Comparison of ENCODE assay signal across 9 cellular contexts in the genomic region with DNA sequence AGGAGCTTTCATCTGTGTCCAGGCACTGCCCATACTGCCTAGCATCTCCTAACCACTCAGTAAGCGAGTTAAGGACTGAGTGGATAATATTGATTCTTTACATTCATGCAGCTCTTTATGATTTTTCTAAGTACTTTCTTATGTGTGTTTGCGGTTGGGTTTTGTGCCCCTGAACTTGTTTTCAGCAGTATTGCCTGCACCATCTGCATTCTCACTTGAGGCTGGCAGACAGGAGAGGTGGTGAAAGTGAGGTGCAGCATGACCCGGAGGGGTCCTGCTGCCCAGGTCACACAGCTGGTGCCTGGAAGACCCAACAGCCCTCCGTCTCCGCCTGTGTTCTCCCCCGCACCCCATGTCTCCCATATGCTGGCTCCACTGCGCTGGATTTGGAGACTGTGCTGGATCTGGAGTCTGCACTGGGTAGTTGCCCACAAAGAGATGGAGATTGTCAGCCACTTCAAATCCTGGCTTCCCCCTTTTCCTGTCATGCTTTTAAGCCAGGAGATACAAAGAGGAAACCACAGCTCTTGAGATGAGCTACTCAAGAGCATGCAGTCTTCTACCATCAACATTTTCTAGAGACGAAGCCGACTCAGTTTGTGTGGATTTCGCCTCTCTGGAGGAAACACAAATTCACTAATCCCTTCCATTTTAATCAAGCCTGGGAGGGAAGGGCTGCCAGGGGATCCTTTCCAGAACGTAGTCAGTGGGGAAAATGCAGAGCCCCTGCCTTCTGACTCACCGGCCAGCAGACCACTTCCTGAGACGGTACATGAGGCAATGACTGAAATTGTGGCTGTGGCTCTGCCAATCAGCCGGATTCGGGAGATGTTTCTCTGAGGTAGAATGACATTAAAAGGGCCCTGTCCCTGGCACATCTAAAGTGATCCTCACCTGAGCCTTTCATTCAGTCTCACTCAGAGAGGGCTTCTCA.
DNase-seq lines count a peak whose midpoint lies in the region; ATAC-seq and TF ChIP-seq lines count a peak whose summit lies in the region.
"Had no signal": no experiment of that assay in that cellular context is flagged by ENCODE, and none has a peak within 500 bp of the region (broad histone marks: within the 10 kb centered on the region; RNA-seq: fewer than 3 reads in every experiment).

No MANE protein-coding gene starts in this region.

- peak overlapping the region in 1 of 2 experiments; percentile 35; a peak in 1 of 4 replicates for H4K8ac ChIP-seq in IMR-90 (ENCODE audit: low read depth in 2 of 2, low read length in 2 of 2)

- H3K4me3 ChIP-seq in IMR-90 (ENCODE audit: insufficient read depth, low read depth, low read length) (no peak overlapping the region), SJCRH30 (no peak overlapping the region), fibroblast of the aortic adventitia (ENCODE audit: low read depth, low read length) (no peak overlapping the region), smooth muscle cell (no peak overlapping the region)
- H3K4me3 ChIP-seq: sigmoid colon had no signal

- H3K9me1 ChIP-seq in IMR-90 (ENCODE audit: insufficient read depth, low read length), result 0 out of 2 replicates have a peak, but pooled peaks cover 7% of the 10 kb centered on the region

- TF ChIP-seq POLR2A in IMR-90 (IDR thresholded peaks at IDR 0.05; ENCODE audit: low read depth, low read length), result no peak

- H3K4me1 ChIP-seq in IMR-90 (ENCODE audit: control insufficient read depth, insufficient read depth, low read length) (peaks cover 7% of the 10 kb centered on the region), SJCRH30 (no peaks in the 10 kb centered on the region), smooth muscle cell (ENCODE audit: low read depth) (no peaks in the 10 kb centered on the region)

- peak; percentile 62 for DNase-seq in IMR-90
- peak; percentile 11 to 28 for DNase-seq in SJCRH30
- peak; percentile 61 for DNase-seq in fibroblast of the aortic adventitia (ENCODE audit: low read depth)
- no peak for DNase-seq in smooth muscle cell (lab: John Stamatoyannopoulos, UW; ENCODE audit: unreplicated experiment)
- no peak for DNase-seq in effector CD4-positive, alpha-beta T cell
- no peak for DNase-seq in SK-N-DZ (ENCODE audit: low spot score)
- DNase-seq: MM.1S, sigmoid colon had no signal

- H3K4ac ChIP-seq in IMR-90 (ENCODE audit: low read depth, low read length), result peak overlapping the region; percentile 24; the same call in 1 of the 2 replicates

- H4K20me1 ChIP-seq in IMR-90 (ENCODE audit: insufficient read depth, low read length) (no peaks in the 10 kb centered on the region), smooth muscle cell (ENCODE audit: low read depth) (no peaks in the 10 kb centered on the region)

- ATAC-seq in IMR-90 (ENCODE audit: low read depth), result no peak
- ATAC-seq in HG03442 (IDR thresholded peaks at IDR 0.05; ENCODE audit: unreplicated experiment), result no peak

- dilution Hi-C loops in IMR-90 (cut with HindIII; ENCODE audit: low sequenced_read_pairs, unreplicated experiment), result no loop called here

- BruUV-seq in IMR-90 (replicated peaks; lab: Mats Ljungman, UMichigan), result no TSS peak

- H4K5ac ChIP-seq in IMR-90 (ENCODE audit: low read depth, low read length), result no peak overlapping the region

- H3K9me3 ChIP-seq in IMR-90 (ENCODE audit: control insufficient read depth, insufficient read depth, low read length) (no peaks in the 10 kb centered on the region), SJCRH30 (replicated peaks) (no peaks in the 10 kb centered on the region), smooth muscle cell (replicated peaks; ENCODE audit: low read depth) (no peaks in the 10 kb centered on the region)
- H3K9me3 ChIP-seq: sigmoid colon had no signal

- H3K23ac ChIP-seq in IMR-90 (ENCODE audit: low read depth, low read length), result no peak overlapping the region

- TF ChIP-seq CTCF in IMR-90 (conservative IDR thresholded peaks at IDR 0.05; ENCODE audit: low read depth, low read length), result no peak
- TF ChIP-seq CTCF in fibroblast of the aortic adventitia (IDR thresholded peaks at IDR 0.05; ENCODE audit: insufficient read depth, low read length), result no peak
- TF ChIP-seq CTCF in smooth muscle cell (IDR thresholded peaks at IDR 0.05; ENCODE audit: borderline replicate concordance, insufficient read depth, poor library complexity, severe bottlenecking), result no peak

- no peak overlapping the region for H3K4me2 ChIP-seq in IMR-90 (ENCODE audit: low read depth, low read length)
- H3K4me2 ChIP-seq in smooth muscle cell, result peak overlapping the region; percentile 58

- no peak for TF ChIP-seq RAD21 in IMR-90 (IDR thresholded peaks at IDR 0.05; ENCODE audit: low read length)

- CTCF ChIA-PET in IMR-90 (lab: Yijun Ruan, JAX), result no interaction called here

- in situ Hi-C loops in IMR-90 (cut with MboI; ENCODE audit: low sequenced_read_pairs), result no loop called here

- WGBS in IMR-90 (ENCODE audit: extremely low coverage in 2 of 2, insufficient read length in 1 of 2), 2 experiments, result no CpG with 5 or more reads among the region's 15 CpGs
- 39% methylated on average over 15 of the region's 15 CpGs for WGBS in smooth muscle cell (ENCODE audit: low lambda C conversion rate)

- H2AK5ac ChIP-seq in IMR-90 (ENCODE audit: low read depth, low read length), result no peak overlapping the region

- H2AFZ ChIP-seq in IMR-90 (replicated peaks; ENCODE audit: low read length, poor library complexity) (peak overlapping the region; percentile 82), smooth muscle cell (ENCODE audit: low read depth) (peak overlapping the region; percentile 8)

- no peak overlapping the region for H4K91ac ChIP-seq in IMR-90 (ENCODE audit: insufficient read depth, low read depth, low read length)

- no peak overlapping the region for H2BK15ac ChIP-seq in IMR-90 (ENCODE audit: low read depth, low read length)

- no peak overlapping the region for H2BK20ac ChIP-seq in IMR-90 (ENCODE audit: low read depth, low read length)

- H3K79me2 ChIP-seq in smooth muscle cell (ENCODE audit: low read depth), result no peaks in the 10 kb centered on the region

- H3K79me1 ChIP-seq in IMR-90 (ENCODE audit: low read depth in 1 of 2, low read length in 2 of 2), result no peaks in the 10 kb centered on the region

- no peak overlapping the region for H3K56ac ChIP-seq in IMR-90 (ENCODE audit: extremely low read depth, insufficient read depth, low read length)

- no peaks in the 10 kb centered on the region for H3K36me3 ChIP-seq in IMR-90 (ENCODE audit: control insufficient read depth, insufficient read depth, low read length)
- H3K36me3 ChIP-seq in SJCRH30, result no peaks in the 10 kb centered on the region
- no peaks in the 10 kb centered on the region for H3K36me3 ChIP-seq in smooth muscle cell (ENCODE audit: low read depth)
- H3K36me3 ChIP-seq: sigmoid colon had no signal

- no peak overlapping the region for H3K14ac ChIP-seq in IMR-90 (replicated peaks; ENCODE audit: low read depth, low read length)

- no peak overlapping the region for H3K9ac ChIP-seq in IMR-90 (ENCODE audit: low read depth, low read length)
- no peak overlapping the region for H3K9ac ChIP-seq in smooth muscle cell (ENCODE audit: low read depth)

- no peak overlapping the region for H3K18ac ChIP-seq in IMR-90 (ENCODE audit: low read depth, low read length)

- no peak overlapping the region for H2BK120ac ChIP-seq in IMR-90 (ENCODE audit: low read depth, low read length)

- H2BK5ac ChIP-seq in IMR-90 (ENCODE audit: low read depth, low read length, poor library complexity, severe bottlenecking), result no peak overlapping the region

- H3F3A ChIP-seq in smooth muscle cell (ENCODE audit: low read depth), result no peaks in the 10 kb centered on the region

- no peak overlapping the region for H3K27ac ChIP-seq in IMR-90 (ENCODE audit: insufficient read depth, low read length)
- no peak overlapping the region; the same call in 1 of the 2 replicates for H3K27ac ChIP-seq in SJCRH30
- peak overlapping the region; percentile 49 for H3K27ac ChIP-seq in smooth muscle cell (ENCODE audit: low read depth)

- H3K27me3 ChIP-seq in IMR-90 (ENCODE audit: control insufficient read depth, insufficient read depth, low read length) (no peaks in the 10 kb centered on the region), SJCRH30 (no peaks in the 10 kb centered on the region), smooth muscle cell (ENCODE audit: low read depth) (no peaks in the 10 kb centered on the region)
- H3K27me3 ChIP-seq: sigmoid colon had no signal

- POLR2A ChIA-PET in IMR-90 (lab: Charles Lee; ENCODE audit: unreplicated experiment), result no interaction called here

- no peak overlapping the region for H2AK9ac ChIP-seq in IMR-90 (replicated peaks; ENCODE audit: low read depth, low read length, poor library complexity)

- intact Hi-C loops in IMR-90 (cut with micrococcal nuclease), result no loop called here

TF ChIP-seq in IMR-90, 13 proteins besides CTCF, POLR2A, EP300 and RAD21:
- TF ChIP-seq RCOR1 (IDR thresholded peaks at IDR 0.05; ENCODE audit: insufficient replicate concordance, low read length) (no peak), MAZ (IDR thresholded peaks at IDR 0.05; ENCODE audit: borderline replicate concordance, low read depth, low read length) (no peak), CEBPB (IDR thresholded peaks at IDR 0.05; ENCODE audit: low read depth, low read length) (peak; percentile 70), FOS (IDR thresholded peaks at IDR 0.05; ENCODE audit: low read depth, low read length) (0 out of 2 replicates have a peak, but pooled peaks have one; percentile 6)

Comparison
In these comparisons a context has a peak if more than half of its experiments do, and no peak if none do; other contexts are left out.
1. DNase-seq: peak in IMR-90 (single experiment), SJCRH30 (2 of 2) and fibroblast of the aortic adventitia (single experiment); none in smooth muscle cell (single experiment), effector CD4-positive, alpha-beta T cell (single experiment) and SK-N-DZ (single experiment).